ENCODE assay signal across 8 cellular contexts in genomic region chr17:2222901-2223616, GRCh38.
DNase-seq lines count a peak whose midpoint lies in the region; ATAC-seq and TF ChIP-seq lines count a peak whose summit lies in the region.

No MANE protein-coding gene starts in this region.

- no peak for TF ChIP-seq POLR2A in uterus (IDR thresholded peaks at IDR 0.05)
- no peak for TF ChIP-seq POLR2A in erythroblast (IDR thresholded peaks at IDR 0.05; ENCODE audit: low read length)

- intact Hi-C loops in uterus (cut with DNase I; ENCODE audit: low total_unique reads) = no loop called here

- no peak overlapping the region for H3K4me3 ChIP-seq in WERI-Rb-1 (ENCODE audit: low read depth, low read length)
- H3K4me3 ChIP-seq in neural cell (ENCODE audit: low read length) = peak overlapping the region; percentile 11
- no peak overlapping the region for H3K4me3 ChIP-seq in uterus

- H3K9me2 ChIP-seq in neural cell (ENCODE audit: insufficient read depth, low read length) = no peaks in the 10 kb centered on the region

- H3K4me1 ChIP-seq in uterus = peaks cover 8 to 12% of the 10 kb centered on the region in 2 donors

- no peak for TF ChIP-seq RAD21 in neural cell (conservative IDR thresholded peaks at IDR 0.05)

- TF ChIP-seq CTCF in WERI-Rb-1 (IDR thresholded peaks at IDR 0.05; ENCODE audit: low read depth, low read length) = no peak
- no peak for TF ChIP-seq CTCF in neural cell (IDR thresholded peaks at IDR 0.05; ENCODE audit: poor library complexity, severe bottlenecking)
- TF ChIP-seq CTCF in uterus (IDR thresholded peaks at IDR 0.05) = no peak

- no peaks in the 10 kb centered on the region for H3K9me3 ChIP-seq in WERI-Rb-1 (ENCODE audit: severe bottlenecking)
- no peaks in the 10 kb centered on the region for H3K9me3 ChIP-seq in neural cell (ENCODE audit: low read length)
- no peaks in the 10 kb centered on the region for H3K9me3 ChIP-seq in uterus

- no peaks in the 10 kb centered on the region for H3F3A ChIP-seq in neural cell (ENCODE audit: insufficient read depth, low read length, poor library complexity, severe bottlenecking)

- H3K4me2 ChIP-seq in neural cell (ENCODE audit: low read length) = peak overlapping the region; percentile 8

- H3K9ac ChIP-seq in neural cell (ENCODE audit: low read length) = peak overlapping the region; percentile 46

- H3K36me3 ChIP-seq in WERI-Rb-1 (peaks cover 16% of the 10 kb centered on the region), neural cell (ENCODE audit: insufficient read depth, low read length) (no peaks in the 10 kb centered on the region), uterus (no peaks in the 10 kb centered on the region)

- no peak overlapping the region for H2AFZ ChIP-seq in neural cell (ENCODE audit: low read depth, low read length)

- DNase-seq in WERI-Rb-1 = peak; percentile 59
- peak; percentile 25 for DNase-seq in dermis blood vessel endothelial cell
- DNase-seq in uterus = peak; percentile 67 to 77
- no peak for DNase-seq in SKM-1 treated with dmso at 0.1 percent for 144 hours (lab: John Stamatoyannopoulos, UW; ENCODE audit: unreplicated experiment)
- DNase-seq in erythroblast (lab: John Stamatoyannopoulos, UW) = no peak
- no peak for DNase-seq in OCI-M2 (lab: John Stamatoyannopoulos, UW; ENCODE audit: unreplicated experiment)

- TF ChIP-seq EP300 in neural cell (conservative IDR thresholded peaks at IDR 0.05; ENCODE audit: poor library complexity, severe bottlenecking) = no peak

- no peaks in the 10 kb centered on the region for H3K79me2 ChIP-seq in neural cell (replicated peaks; ENCODE audit: insufficient read depth, low read length)

- peak; percentile 73 for ATAC-seq in GM18520 (IDR thresholded peaks at IDR 0.05; ENCODE audit: unreplicated experiment)

- H4K20me1 ChIP-seq in neural cell (ENCODE audit: insufficient read depth) = no peaks in the 10 kb centered on the region

- H3K27me3 ChIP-seq in WERI-Rb-1 (ENCODE audit: insufficient read depth, low read depth, severe bottlenecking) (no peaks in the 10 kb centered on the region), neural cell (ENCODE audit: insufficient read depth, low read depth, low read length) (no peaks in the 10 kb centered on the region), uterus (no peaks in the 10 kb centered on the region)

- H3K27ac ChIP-seq in WERI-Rb-1 = no peak overlapping the region
- peak overlapping the region; percentile 68 for H3K27ac ChIP-seq in neural cell (ENCODE audit: low read length)
- H3K27ac ChIP-seq in uterus = peak overlapping the region; percentile 73 to 78

TF ChIP-seq in neural cell, 6 proteins besides CTCF, POLR2A, EP300 and RAD21:
- TF ChIP-seq TAF1 (IDR thresholded peaks at IDR 0.05; ENCODE audit: low read depth) = no peak
- TF ChIP-seq EZH2 (IDR thresholded peaks at IDR 0.05; ENCODE audit: borderline replicate concordance, insufficient read depth, low read length, poor library complexity, severe bottlenecking) = no peak
TF ChIP-seq in neural cell: peak in this region for 0.

Comparison
In these comparisons a context has a peak if more than half of its experiments do, and no peak if none do; other contexts are left out.
1. DNase-seq: peak in WERI-Rb-1 (single experiment), dermis blood vessel endothelial cell (single experiment) and uterus (2 of 2); none in SKM-1 treated with dmso at 0.1 percent for 144 hours (single experiment), erythroblast (0 of 2) and OCI-M2 (single experiment).